In the genomic region with DNA sequence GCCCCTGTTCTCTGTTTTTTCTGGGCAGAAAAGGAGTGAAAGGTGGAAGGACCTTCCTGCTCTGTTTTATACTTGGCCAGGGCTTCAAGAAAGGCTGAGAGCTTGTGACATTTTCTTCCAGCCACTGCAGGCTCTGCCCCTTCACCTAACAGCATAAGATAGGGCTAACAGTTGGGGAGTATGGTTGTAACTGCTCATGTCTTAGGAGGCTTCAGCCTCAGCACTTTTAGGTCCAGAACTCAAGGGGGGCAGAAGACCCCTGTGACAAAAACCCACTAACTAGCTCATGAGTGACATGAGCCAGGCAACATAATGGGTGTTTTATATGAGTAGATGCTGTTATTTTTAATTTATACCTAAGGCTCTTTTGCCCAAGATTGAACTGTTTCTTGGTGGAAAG, we compare ENCODE assay signal across 9 cellular contexts. TPM values are rescaled to one million over a fixed set of nuclear protein-coding genes. Genes with fewer than 3 reads are reported as not detected.
A peak's percentile ranks its signal among the peaks of the same experiment; 100 is the strongest.
DNase-seq lines count a peak whose midpoint lies in the region; ATAC-seq and TF ChIP-seq lines count a peak whose summit lies in the region.
"Had no signal": no experiment of that assay in that cellular context is flagged by ENCODE, and none has a peak within 500 bp of the region (broad histone marks: within the 10 kb centered on the region; RNA-seq: fewer than 3 reads in every experiment).

No MANE protein-coding gene starts in this region.

- ATAC-seq in stimulated activated naive B cell treated with anti-CD40 and anti-IgM and Interleukin-4, amounts not matched to agents 10 μg/mL and 1 μg/mL and 100 μg/mL, for 72 hours (replicated peaks) = no peak
- ATAC-seq in GM21737 (IDR thresholded peaks at IDR 0.05; ENCODE audit: unreplicated experiment) = no peak

- no peaks in the 10 kb centered on the region for H3K27me3 ChIP-seq in dorsolateral prefrontal cortex
- H3K27me3 ChIP-seq: upper lobe of left lung had no signal

- peaks cover 48% of the 10 kb centered on the region for H3K4me1 Mint-ChIP-seq in activated T-cell treated with anti-CD3 and anti-CD28 coated beads, Interleukin-2, amount 50 U/mL, for 24 hours (ENCODE audit: low read depth)
- peaks cover 22 to 39% of the 10 kb centered on the region in 2 donors for H3K4me1 Mint-ChIP-seq in stimulated activated naive B cell treated with anti-CD40 and anti-IgM and Interleukin-4, amounts not matched to agents 10 μg/mL and 1 μg/mL and 100 μg/mL, for 72 hours

- no peak for DNase-seq in activated T-cell treated with anti-CD3 and anti-CD28 coated beads, Interleukin-2, amount 50 U/mL, for 24 hours
- DNase-seq in activated T-cell treated with anti-CD3 and anti-CD28 coated beads, Interleukin-2, amount 50 U/mL, for 48 hours = no peak
- no peak for DNase-seq in dorsolateral prefrontal cortex
- no peak for DNase-seq in stimulated activated naive B cell treated with anti-CD40 and anti-IgM and Interleukin-4, amounts not matched to agents 10 μg/mL and 1 μg/mL and 100 μg/mL, for 72 hours
- DNase-seq in NCI-H2081 treated with DMSO at 0.1 percent for 48 hours (lab: John Stamatoyannopoulos, UW) = no peak
- DNase-seq: activated CD4-positive, CD25-positive, alpha-beta regulatory T cell; NCI-H2081; upper lobe of left lung had no signal

- peak overlapping the region in 40 of 59 donors; percentile 2 to 100 (median 57) for H3K27ac ChIP-seq in dorsolateral prefrontal cortex

- H3K27me3 Mint-ChIP-seq in activated T-cell treated with anti-CD3 and anti-CD28 coated beads, Interleukin-2, amount 50 U/mL, for 24 hours = no peaks in the 10 kb centered on the region
- H3K27me3 Mint-ChIP-seq in stimulated activated naive B cell treated with anti-CD40 and anti-IgM and Interleukin-4, amounts not matched to agents 10 μg/mL and 1 μg/mL and 100 μg/mL, for 72 hours = no peaks in the 10 kb centered on the region

- H3K36me3 Mint-ChIP-seq in activated T-cell treated with anti-CD3 and anti-CD28 coated beads, Interleukin-2, amount 50 U/mL, for 24 hours (ENCODE audit: low read depth) = peaks cover 85% of the 10 kb centered on the region
- peaks cover 61 to 65% of the 10 kb centered on the region in 2 donors for H3K36me3 Mint-ChIP-seq in stimulated activated naive B cell treated with anti-CD40 and anti-IgM and Interleukin-4, amounts not matched to agents 10 μg/mL and 1 μg/mL and 100 μg/mL, for 72 hours

- H3K4me3 Mint-ChIP-seq in activated T-cell treated with anti-CD3 and anti-CD28 coated beads, Interleukin-2, amount 50 U/mL, for 24 hours = no peak overlapping the region
- no peak overlapping the region for H3K4me3 Mint-ChIP-seq in stimulated activated naive B cell treated with anti-CD40 and anti-IgM and Interleukin-4, amounts not matched to agents 10 μg/mL and 1 μg/mL and 100 μg/mL, for 72 hours

- peak overlapping the region; percentile 91 for H3K27ac Mint-ChIP-seq in activated T-cell treated with anti-CD3 and anti-CD28 coated beads, Interleukin-2, amount 50 U/mL, for 24 hours
- H3K27ac Mint-ChIP-seq in stimulated activated naive B cell treated with anti-CD40 and anti-IgM and Interleukin-4, amounts not matched to agents 10 μg/mL and 1 μg/mL and 100 μg/mL, for 72 hours = peak overlapping the region; percentile 76

- TF ChIP-seq CTCF in dorsolateral prefrontal cortex (IDR thresholded peaks at IDR 0.05 in 54 of 56, conservative IDR thresholded peaks at IDR 0.05 in 2 of 56; ENCODE audit: low read depth in 1 of 56, partially characterized antibody in 56 of 56) = no peak

- peak overlapping the region in 38 of 59 donors; percentile 1 to 100 (median 40) for H3K4me3 ChIP-seq in dorsolateral prefrontal cortex
- H3K4me3 ChIP-seq: upper lobe of left lung had no signal

- no peaks in the 10 kb centered on the region for H3K9me3 Mint-ChIP-seq in activated T-cell treated with anti-CD3 and anti-CD28 coated beads, Interleukin-2, amount 50 U/mL, for 24 hours
- H3K9me3 Mint-ChIP-seq in stimulated activated naive B cell treated with anti-CD40 and anti-IgM and Interleukin-4, amounts not matched to agents 10 μg/mL and 1 μg/mL and 100 μg/mL, for 72 hours = no peaks in the 10 kb centered on the region

- intact Hi-C loops in dorsolateral prefrontal cortex (cut with DNase I) = no loop called here

RNA-seq across cellular contexts. Expression of gene ALDOA, which starts 4.9 kb away (rescaled TPM):
- total RNA-seq in dorsolateral prefrontal cortex = 1,000 to 10,000 TPM in 119 of 120 experiments, 100 to 1,000 TPM in 1; 996 to 2,428 (median 1,936) TPM

RNA-seq across cellular contexts. Expression of gene PPP4C, which starts 5.3 kb away (rescaled TPM):
- total RNA-seq in dorsolateral prefrontal cortex = 10 to 100 TPM; 23.6 to 41.9 (median 31.5) TPM

RNA-seq across cellular contexts. Expression of gene TBX6, which starts 21.2 kb away (rescaled TPM):
- total RNA-seq in dorsolateral prefrontal cortex = 1 to 10 TPM in 113 of 120 experiments, under 1 TPM in 7; 0.38 to 5.7 (median 2.2) TPM

RNA-seq across cellular contexts. Expression of gene YPEL3, which starts 25.5 kb away (rescaled TPM):
- 100 to 1,000 TPM; 149 to 346 (median 234) TPM for total RNA-seq in dorsolateral prefrontal cortex

RNA-seq across cellular contexts. Expression of gene TLCD3B, which starts 39.4 kb away (rescaled TPM):
- total RNA-seq in dorsolateral prefrontal cortex = 10 to 100 TPM; 11.7 to 72.6 (median 42.0) TPM
